ENCODE assay signal across 15 cellular contexts in the genomic region with DNA sequence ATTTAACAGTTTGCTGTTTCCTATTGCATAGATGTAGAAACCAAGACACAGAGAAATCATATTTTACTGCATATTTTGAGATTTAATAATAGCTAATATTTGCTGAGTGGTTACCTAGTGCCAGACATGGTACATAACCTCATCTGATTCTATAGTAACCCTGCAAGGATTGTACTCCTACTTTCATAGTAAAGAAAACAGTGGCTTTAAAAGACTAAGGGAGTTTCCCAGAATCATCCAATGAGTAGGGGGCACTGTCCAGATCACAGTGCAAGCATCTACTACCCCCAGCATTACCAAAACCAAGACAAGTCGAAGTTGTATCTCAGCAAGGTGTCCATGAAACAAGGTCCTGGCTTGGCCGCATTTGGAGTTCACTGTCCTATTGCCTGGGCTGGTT.
DNase-seq lines count a peak whose midpoint lies in the region; ATAC-seq, FAIRE-seq and TF ChIP-seq lines count a peak whose summit lies in the region.
"Had no signal": no experiment of that assay in that cellular context is flagged by ENCODE, and none has a peak within 500 bp of the region (broad histone marks: within the 10 kb centered on the region; RNA-seq: fewer than 3 reads in every experiment).

No MANE protein-coding gene starts in this region.

- H3K4me3 ChIP-seq in vagina = no peak overlapping the region
- H3K4me3 ChIP-seq: breast epithelium, left lung, neural progenitor cell, uterus had no signal

- H3K27me3 ChIP-seq in vagina = no peaks in the 10 kb centered on the region
- H3K27me3 ChIP-seq: breast epithelium, left lung, neural progenitor cell, uterus had no signal

- FAIRE-seq in RCC 7860 (lab: Jason Lieb, UNC) = no peak
- FAIRE-seq: endometrium had no signal

- intact Hi-C loops in vagina (cut with DNase I) = no loop called here

- DNase-seq in vagina (ENCODE audit: extremely low spot score in 2 of 2) (no peak), NCI-H128 (lab: John Stamatoyannopoulos, UW; ENCODE audit: unreplicated experiment) (no peak), CD1c-positive myeloid dendritic cell (ENCODE audit: extremely low spot score) (no peak), RCC 7860 (ENCODE audit: low spot score) (no peak)
- DNase-seq: activated CD4-positive, alpha-beta T cell treated with anti-CD3 and anti-CD28 coated beads, Interleukin-2, amount 50 U/mL, for 4 hours; left lung; MV-4-11; uterus had no signal

- no peaks in the 10 kb centered on the region for H3K4me1 ChIP-seq in vagina
- H3K4me1 ChIP-seq: breast epithelium, left lung, neural progenitor cell, uterus had no signal

- no peaks in the 10 kb centered on the region for H3K36me3 ChIP-seq in vagina
- H3K36me3 ChIP-seq: breast epithelium, left lung, neural progenitor cell, uterus had no signal

- no peak overlapping the region for H3K27ac ChIP-seq in vagina
- H3K27ac ChIP-seq: breast epithelium, left lung, neural progenitor cell, uterus had no signal

- ATAC-seq in GM18519 (IDR thresholded peaks at IDR 0.05; ENCODE audit: low FRiP score, unreplicated experiment) (peak; percentile 39), GM21381 (IDR thresholded peaks at IDR 0.05; ENCODE audit: unreplicated experiment) (peak; percentile 41), HG02970 (IDR thresholded peaks at IDR 0.05; ENCODE audit: low FRiP score, unreplicated experiment) (peak; percentile 59), HG03558 (IDR thresholded peaks at IDR 0.05; ENCODE audit: extremely low read depth, unreplicated experiment) (peak; percentile 18)
- ATAC-seq: left lung had no signal

- H3K9me3 ChIP-seq in vagina = no peaks in the 10 kb centered on the region
- H3K9me3 ChIP-seq: breast epithelium, left lung, uterus had no signal

- no peak for TF ChIP-seq POLR2A in vagina (IDR thresholded peaks at IDR 0.05)

- no peak for TF ChIP-seq CTCF in vagina (IDR thresholded peaks at IDR 0.05)
